In the genomic region with DNA sequence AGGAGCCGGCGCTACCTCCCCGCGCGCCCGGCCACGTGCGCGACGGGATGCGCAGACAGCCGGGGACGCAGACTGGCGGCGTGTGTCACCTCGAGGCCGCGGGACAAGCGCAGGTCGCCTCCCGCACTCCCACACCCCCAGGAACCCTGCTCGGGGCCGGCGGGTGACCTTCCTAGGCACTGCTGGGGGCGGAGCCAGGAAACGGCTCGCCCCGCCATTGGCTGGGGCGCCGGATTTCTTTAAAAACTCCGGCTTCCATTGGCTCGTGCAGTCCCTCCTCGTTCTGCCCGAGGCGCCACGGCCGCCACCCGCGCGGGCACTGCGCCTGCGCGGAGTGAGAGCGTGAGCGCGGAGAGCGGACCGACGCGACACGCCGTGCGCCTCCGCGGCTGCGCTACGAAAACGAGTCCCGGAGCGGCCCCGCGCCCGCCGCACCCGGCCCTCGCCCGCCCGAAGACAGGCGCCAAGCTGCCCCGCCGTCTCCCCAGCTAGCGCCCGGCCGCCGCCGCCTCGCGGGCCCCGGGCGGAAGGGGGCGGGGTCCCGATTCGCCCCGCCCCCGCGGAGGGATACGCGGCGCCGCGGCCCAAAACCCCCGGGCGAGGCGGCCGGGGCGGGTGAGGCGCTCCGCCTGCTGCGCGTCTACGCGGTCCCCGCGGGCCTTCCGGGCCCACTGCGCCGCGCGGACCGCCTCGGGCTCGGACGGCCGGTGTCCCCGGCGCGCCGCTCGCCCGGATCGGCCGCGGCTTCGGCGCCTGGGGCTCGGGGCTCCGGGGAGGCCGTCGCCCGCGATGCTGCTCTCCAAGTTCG, we compare ENCODE assay signal across 1 cellular context.
TF ChIP-seq lines count a peak whose summit lies in the region.

TSS of gene PIM3 (plus strand) at position 614 of the 808 bp plus-strand sequence. CDS start at position 790, 176 bp downstream.

TF ChIP-seq in H1, 55 proteins besides CTCF, POLR2A, EP300 and RAD21:
- TF ChIP-seq TAF1 (IDR thresholded peaks at IDR 0.05; ENCODE audit: low read depth, low read length) (peak; percentile 74), KDM1A (IDR thresholded peaks at IDR 0.05; ENCODE audit: borderline replicate concordance, low read length) (no peak), BACH1 (IDR thresholded peaks at IDR 0.05; ENCODE audit: low read length) (peak; percentile 8; the same call in 1 of the 2 replicates), JUN (IDR thresholded peaks at IDR 0.05; ENCODE audit: low read depth, low read length) (no peak), RXRA (IDR thresholded peaks at IDR 0.05; ENCODE audit: insufficient read depth, low read depth, low read length) (no peak), SP1 (IDR thresholded peaks at IDR 0.05; ENCODE audit: low read depth, low read length) (0 out of 2 replicates have a peak, but pooled peaks have one; percentile 31), ZNF274 (IDR thresholded peaks at IDR 0.05; ENCODE audit: borderline replicate concordance, extremely low read depth, low read length) (no peak), PHF8 (conservative IDR thresholded peaks at IDR 0.05; ENCODE audit: low read depth, low read length) (peak; percentile 64), SP2 (IDR thresholded peaks at IDR 0.05; ENCODE audit: low read length) (no peak), TCF12 (IDR thresholded peaks at IDR 0.05; ENCODE audit: low read depth, low read length) (no peak), GTF2F1 (IDR thresholded peaks at IDR 0.05; ENCODE audit: borderline replicate concordance, low read depth, low read length) (no peak), FOSL1 (IDR thresholded peaks at IDR 0.05; ENCODE audit: insufficient read depth, low read depth, low read length) (no peak), RFX5 (IDR thresholded peaks at IDR 0.05; ENCODE audit: borderline replicate concordance, low read depth, low read length) (no peak), BCL11A (IDR thresholded peaks at IDR 0.05; ENCODE audit: low read depth in 2 of 2, low read length in 2 of 2) (no peak), SIN3A (conservative IDR thresholded peaks at IDR 0.05 in 1 of 2, IDR thresholded peaks at IDR 0.05 in 1 of 2; ENCODE audit: low read depth in 1 of 2, low read length in 2 of 2) (0 out of 4 replicates have a peak, but pooled peaks of 1 of the 2 experiments have one; percentile 22), HDAC6 (IDR thresholded peaks at IDR 0.05; ENCODE audit: low read depth, low read length) (no peak), GABPA (IDR thresholded peaks at IDR 0.05; ENCODE audit: borderline replicate concordance, insufficient read depth, low read length) (no peak), SIX5 (IDR thresholded peaks at IDR 0.05; ENCODE audit: low read depth, low read length) (no peak), ASH2L (IDR thresholded peaks at IDR 0.05; ENCODE audit: low read length) (peak; percentile 38), CBX5 (IDR thresholded peaks at IDR 0.05; ENCODE audit: low read depth, low read length) (no peak), MAFK (IDR thresholded peaks at IDR 0.05; ENCODE audit: low read depth, low read length) (no peak), POU5F1 (IDR thresholded peaks at IDR 0.05; ENCODE audit: low read depth, low read length) (no peak), ATF2 (IDR thresholded peaks at IDR 0.05; ENCODE audit: low read length) (no peak), KDM5A (IDR thresholded peaks at IDR 0.05; ENCODE audit: low read length) (no peak), SRF (IDR thresholded peaks at IDR 0.05; ENCODE audit: low read depth, low read length) (no peak), ATF3 (IDR thresholded peaks at IDR 0.05; ENCODE audit: insufficient read depth, low read depth, low read length) (no peak), KDM4A (IDR thresholded peaks at IDR 0.05; ENCODE audit: low read depth, low read length, severe bottlenecking) (no peak), EGR1 (IDR thresholded peaks at IDR 0.05; ENCODE audit: borderline replicate concordance, low read depth, low read length) (no peak), YY1 (IDR thresholded peaks at IDR 0.05; ENCODE audit: low read depth, low read length) (no peak), SUZ12 (IDR thresholded peaks at IDR 0.05; ENCODE audit: low read length) (no peak), RBBP5 (IDR thresholded peaks at IDR 0.05; ENCODE audit: borderline replicate concordance, low read depth, low read length) (0 out of 2 replicates have a peak, but pooled peaks have one; percentile 22), CHD1 (IDR thresholded peaks at IDR 0.05; ENCODE audit: low read depth, low read length) (no peak), TEAD4 (IDR thresholded peaks at IDR 0.05; ENCODE audit: low read depth, low read length) (no peak), TBP (IDR thresholded peaks at IDR 0.05; ENCODE audit: low read depth, low read length) (peak; percentile 69; the same call in 1 of the 2 replicates), E2F6 (IDR thresholded peaks at IDR 0.05) (peak; percentile 73), NRF1 (IDR thresholded peaks at IDR 0.05; ENCODE audit: low read depth, low read length) (peak; percentile 55), CHD7 (IDR thresholded peaks at IDR 0.05; ENCODE audit: insufficient replicate concordance, low read length) (no peak), NANOG (IDR thresholded peaks at IDR 0.05; ENCODE audit: insufficient read depth, low read depth, low read length, poor library complexity, severe bottlenecking) (no peak), RNF2 (IDR thresholded peaks at IDR 0.05; ENCODE audit: borderline replicate concordance, low read depth, low read length, missing control alignments, poor library complexity, severe bottlenecking) (no peak), EZH2 (IDR thresholded peaks at IDR 0.05; ENCODE audit: low read depth, low read length, severe bottlenecking) (no peak), HDAC2 (IDR thresholded peaks at IDR 0.05; ENCODE audit: borderline replicate concordance in 1 of 2, low read depth in 2 of 2, low read length in 2 of 2) (no peak), SAP30 (IDR thresholded peaks at IDR 0.05; ENCODE audit: insufficient read depth, insufficient replicate concordance, low read length) (no peak), CEBPB (IDR thresholded peaks at IDR 0.05; ENCODE audit: low read depth, low read length) (no peak), CTBP2 (IDR thresholded peaks at IDR 0.05; ENCODE audit: borderline replicate concordance, insufficient read depth, insufficient read length, low read length) (no peak), TAF7 (optimal IDR thresholded peaks at IDR 0.05; ENCODE audit: borderline replicate concordance, low read depth, low read length) (peak; percentile 26), SP4 (IDR thresholded peaks at IDR 0.05; ENCODE audit: low read length) (no peak), POLR2AphosphoS5 (IDR thresholded peaks at IDR 0.05; ENCODE audit: low read depth, low read length) (peak; percentile 66; the same call in 1 of the 2 replicates), CHD2 (IDR thresholded peaks at IDR 0.05; ENCODE audit: low read length) (peak; percentile 77; the same call in 1 of the 2 replicates), JUND (IDR thresholded peaks at IDR 0.05; ENCODE audit: low read length) (no peak), CBX8 (IDR thresholded peaks at IDR 0.05; ENCODE audit: borderline replicate concordance, low read depth, low read length) (no peak), SIRT6 (IDR thresholded peaks at IDR 0.05; ENCODE audit: low read length) (no peak), BRCA1 (IDR thresholded peaks at IDR 0.05; ENCODE audit: low read depth, low read length) (no peak), CREB1 (IDR thresholded peaks at IDR 0.05) (0 out of 2 replicates have a peak, but pooled peaks have one; percentile 51)
- TF ChIP-seq, protein P1, sequence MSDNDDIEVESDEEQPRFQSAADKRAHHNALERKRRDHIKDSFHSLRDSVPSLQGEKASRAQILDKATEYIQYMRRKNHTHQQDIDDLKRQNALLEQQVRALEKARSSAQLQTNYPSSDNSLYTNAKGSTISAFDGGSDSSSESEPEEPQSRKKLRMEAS (IDR thresholded peaks at IDR 0.05): peak; percentile 63
- TF ChIP-seq, protein P2, sequence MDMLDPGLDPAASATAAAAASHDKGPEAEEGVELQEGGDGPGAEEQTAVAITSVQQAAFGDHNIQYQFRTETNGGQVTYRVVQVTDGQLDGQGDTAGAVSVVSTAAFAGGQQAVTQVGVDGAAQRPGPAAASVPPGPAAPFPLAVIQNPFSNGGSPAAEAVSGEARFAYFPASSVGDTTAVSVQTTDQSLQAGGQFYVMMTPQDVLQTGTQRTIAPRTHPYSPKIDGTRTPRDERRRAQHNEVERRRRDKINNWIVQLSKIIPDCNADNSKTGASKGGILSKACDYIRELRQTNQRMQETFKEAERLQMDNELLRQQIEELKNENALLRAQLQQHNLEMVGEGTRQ (IDR thresholded peaks at IDR 0.05; ENCODE audit: low read length): no peak
